In the genomic region with DNA sequence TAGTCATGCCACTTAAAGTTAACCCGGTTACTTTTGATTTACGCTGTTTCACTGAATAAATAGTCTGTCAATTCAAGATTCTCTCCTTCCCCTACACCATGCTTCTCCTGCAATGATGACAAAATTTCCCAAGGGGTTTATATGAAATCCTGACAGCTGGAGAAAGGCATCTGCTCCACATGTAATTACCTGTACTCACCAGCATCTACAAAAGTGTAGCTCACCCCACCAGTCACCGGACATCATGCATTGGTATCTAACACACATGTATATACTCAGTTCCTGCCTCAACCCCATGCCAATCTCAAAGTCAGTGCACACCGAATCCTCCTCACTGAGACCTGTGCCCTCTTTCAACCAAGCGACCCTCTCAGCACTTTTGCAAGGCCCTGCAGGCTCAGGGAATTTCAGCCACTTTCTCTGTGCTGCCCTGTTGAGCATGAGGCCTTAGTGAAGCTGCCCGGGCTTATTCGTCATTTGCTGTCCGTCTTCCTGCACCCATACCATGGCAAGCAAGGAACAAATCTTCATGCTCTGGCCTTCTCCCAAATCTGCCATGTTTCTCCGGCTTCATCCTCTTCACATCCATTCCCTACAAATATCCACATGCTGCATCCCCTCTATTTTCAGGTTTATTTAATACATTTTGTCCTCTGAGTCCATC, we compare ENCODE assay signal across 21 cellular contexts.
"Had no signal": no experiment of that assay in that cellular context is flagged by ENCODE, and none has a peak within 500 bp of the region (broad histone marks: within the 10 kb centered on the region; RNA-seq: fewer than 3 reads in every experiment).

No MANE protein-coding gene starts in this region.

- H3K27me3 ChIP-seq: heart right ventricle, spleen, upper lobe of left lung had no signal

- ATAC-seq: activated CD8-positive, alpha-beta memory T cell treated with anti-CD3 and anti-CD28 coated beads, Interleukin-2, amount 10 ng/mL, durations not matched to agents 7 days and 5 days; activated CD8-positive, alpha-beta T cell treated with anti-CD3 and anti-CD28 coated beads for 36 hours; activated naive CD8-positive, alpha-beta T cell treated with anti-CD3 and anti-CD28 coated beads, Interleukin-2, amount 50 U/mL, for 24 hours; heart right ventricle; left colon had no signal

- H3K9me3 ChIP-seq: thoracic aorta, upper lobe of left lung had no signal

- H3K36me3 ChIP-seq: heart right ventricle, spleen, thoracic aorta, upper lobe of left lung had no signal

- H3K27ac ChIP-seq: coronary artery, epithelial cell of prostate, heart right ventricle, spleen, thoracic aorta, upper lobe of left lung, VCaP had no signal

- DNase-seq: activated CD4-positive, alpha-beta T cell treated with anti-CD3 and anti-CD28 coated beads, Interleukin-2, amount 10 ng/mL, durations not matched to agents 7 days and 5 days; activated CD4-positive, CD25-positive, alpha-beta regulatory T cell treated with anti-CD3 and anti-CD28 coated beads, Interleukin-2, amount 50 U/mL, for 72 hours; activated CD8-positive, alpha-beta memory T cell treated with anti-CD3 and anti-CD28 coated beads, Interleukin-2, amount 10 ng/mL, durations not matched to agents 7 days and 5 days; activated CD8-positive, alpha-beta T cell treated with anti-CD3 and anti-CD28 coated beads for 36 hours; activated effector memory CD4-positive, alpha-beta T cell treated with anti-CD3 and anti-CD28 coated beads, Interleukin-2, amount 50 U/mL, for 16 hours; activated naive CD4-positive, alpha-beta T cell treated with anti-CD3 and anti-CD28 coated beads, Interleukin-2, amount 50 U/mL, for 16 hours; activated naive CD8-positive, alpha-beta T cell treated with anti-CD3 and anti-CD28 coated beads, Interleukin-2, amount 50 U/mL, for 24 hours; activated T-cell treated with anti-CD3 and anti-CD28 coated beads for 4 hours; cerebellar nuclear complex; heart right ventricle; left colon; nephron progenitor cell; occipital lobe; spleen; stimulated activated CD4-positive, alpha-beta T cell treated with anti-CD3 and anti-CD28 coated beads, Interleukin-4, amount 100 ng/mL, for 1 hour; stimulated activated naive CD4-positive, alpha-beta T cell treated with Interleukin-2 at 50 U/mL for 16 hours; upper lobe of left lung had no signal

- H3K4me1 ChIP-seq: heart right ventricle, spleen, upper lobe of left lung had no signal

- H3K4me3 ChIP-seq: coronary artery, heart right ventricle, spleen, thoracic aorta, upper lobe of left lung had no signal
